20 cellular contexts compared by ENCODE assay signal in genomic region chr9:107208121-107208520, GRCh38.
DNase-seq lines count a peak whose midpoint lies in the region; ATAC-seq, FAIRE-seq and TF ChIP-seq lines count a peak whose summit lies in the region.
"Had no signal": no experiment of that assay in that cellular context is flagged by ENCODE, and none has a peak within 500 bp of the region (broad histone marks: within the 10 kb centered on the region; RNA-seq: fewer than 3 reads in every experiment).

No MANE protein-coding gene starts in this region.

- H3K4me1 ChIP-seq in endothelial cell of umbilical vein (ENCODE audit: control insufficient read depth, extremely low read depth, insufficient read depth, low read length): no peaks in the 10 kb centered on the region
- peaks cover 13% of the 10 kb centered on the region for H3K4me1 ChIP-seq in osteoblast (ENCODE audit: insufficient read depth, low read length)
- H3K4me1 ChIP-seq in left lung: peaks cover 0 to 7% of the 10 kb centered on the region in 2 donors
- H3K4me1 ChIP-seq: BLaER1, breast epithelium, testis had no signal

- TF ChIP-seq CTCF in endothelial cell of umbilical vein (IDR thresholded peaks at IDR 0.05; ENCODE audit: extremely low read depth in 1 of 2, insufficient read depth in 1 of 2, low read depth in 1 of 2, low read length in 2 of 2): no peak
- no peak for TF ChIP-seq CTCF in osteoblast (IDR thresholded peaks at IDR 0.05; ENCODE audit: extremely low read depth, low read depth, low read length)
- TF ChIP-seq CTCF in left lung (IDR thresholded peaks at IDR 0.05): no peak

- CTCF ChIA-PET in endothelial cell of umbilical vein (lab: Charles Lee): no interaction called here

- FAIRE-seq in endothelial cell of umbilical vein (lab: Jason Lieb, UNC): no peak
- FAIRE-seq: islet of Langerhans had no signal

- TF ChIP-seq POLR2A in endothelial cell of umbilical vein (IDR thresholded peaks at IDR 0.05; ENCODE audit: low read depth, low read length): no peak

- POLR2A ChIA-PET in endothelial cell of umbilical vein (lab: Charles Lee): no interaction called here

- H2AFZ ChIP-seq in endothelial cell of umbilical vein (ENCODE audit: low read depth, low read length) (no peak overlapping the region), osteoblast (ENCODE audit: low read length) (peak overlapping the region; percentile 45)

- no peaks in the 10 kb centered on the region for H4K20me1 ChIP-seq in endothelial cell of umbilical vein (replicated peaks; ENCODE audit: control insufficient read depth, extremely low read depth, insufficient read depth, low read length)
- no peaks in the 10 kb centered on the region for H4K20me1 ChIP-seq in osteoblast (ENCODE audit: insufficient read depth, low read length)
- H4K20me1 ChIP-seq: BLaER1 had no signal

- H3K36me3 ChIP-seq in endothelial cell of umbilical vein (ENCODE audit: control insufficient read depth in 2 of 2, extremely low read depth in 1 of 2, insufficient read depth in 2 of 2, low read length in 2 of 2) (no peaks in the 10 kb centered on the region), osteoblast (ENCODE audit: insufficient read depth, low read length) (no peaks in the 10 kb centered on the region), left lung (no peaks in the 10 kb centered on the region)
- H3K36me3 ChIP-seq: BLaER1, breast epithelium had no signal

- no peaks in the 10 kb centered on the region for H3K9me1 ChIP-seq in endothelial cell of umbilical vein (replicated peaks; ENCODE audit: control insufficient read depth, extremely low read depth, insufficient read depth, low read length)

- no TSS peak for BruUV-seq in endothelial cell of umbilical vein (replicated peaks; lab: Mats Ljungman, UMichigan)

- no peak for ATAC-seq in left lung
- no peak for ATAC-seq in GM18511 (IDR thresholded peaks at IDR 0.05; ENCODE audit: unreplicated experiment)
- ATAC-seq: naive thymus-derived CD8-positive, alpha-beta T cell had no signal

- dilution Hi-C loops in endothelial cell of umbilical vein (cut with MboI; ENCODE audit: extremely low pct_ligation_motif_present, low sequenced_read_pairs): no loop called here

- H3K9me3 ChIP-seq in endothelial cell of umbilical vein (replicated peaks; ENCODE audit: control insufficient read depth, insufficient read depth, low read length) (no peaks in the 10 kb centered on the region), osteoblast (ENCODE audit: low read depth, low read length) (peaks cover under 1% of the 10 kb centered on the region), left lung (peaks cover 0 to 3% of the 10 kb centered on the region in 2 donors)
- H3K9me3 ChIP-seq: testis had no signal

- H3K79me2 ChIP-seq in endothelial cell of umbilical vein (ENCODE audit: control insufficient read depth, insufficient read depth, low read length) (no peaks in the 10 kb centered on the region), osteoblast (ENCODE audit: insufficient read depth, low read length) (no peaks in the 10 kb centered on the region)

- H3K27ac ChIP-seq in endothelial cell of umbilical vein (ENCODE audit: insufficient read depth, low read depth, low read length): no peak overlapping the region
- no peak overlapping the region for H3K27ac ChIP-seq in osteoblast (ENCODE audit: low read depth, low read length)
- H3K27ac ChIP-seq in left lung: no peak overlapping the region
- H3K27ac ChIP-seq: BLaER1, breast epithelium, epithelial cell of prostate, HL-60, testis had no signal

- no peak overlapping the region for H3K9ac ChIP-seq in endothelial cell of umbilical vein (replicated peaks; ENCODE audit: extremely low read depth, insufficient read depth, low read length)
- H3K9ac ChIP-seq: BLaER1 had no signal

- peak; percentile 12 for DNase-seq in GM03348 (ENCODE audit: low spot score)
- DNase-seq in HS-5 (ENCODE audit: low read depth): peak; percentile 78
- DNase-seq in endothelial cell of umbilical vein (ENCODE audit: low read depth, low spot score): no peak
- DNase-seq in osteoblast (ENCODE audit: insufficient read length, low spot score, missing footprints): no peak
- DNase-seq in left lung: no peak
- DNase-seq in DMS53 treated with DMSO at 0.1 percent for 48 hours (lab: John Stamatoyannopoulos, UW; ENCODE audit: unreplicated experiment): no peak
- DNase-seq: activated CD4-positive, alpha-beta T cell treated with anti-CD3 and anti-CD28 coated beads, Interleukin-2, amount 50 U/mL, for 1 hour; dermis blood vessel endothelial cell; DMS 273 treated with DMSO at 0.1 percent for 48 hours; naive thymus-derived CD8-positive, alpha-beta T cell; NCI-H2029; NCI-H446; testis had no signal

- intact Hi-C loops in endothelial cell of umbilical vein (cut with micrococcal nuclease): no loop called here
- intact Hi-C loops in left lung (cut with DNase I): no loop called here

- H3K27me3 ChIP-seq in endothelial cell of umbilical vein (ENCODE audit: control insufficient read depth in 2 of 2, insufficient read depth in 2 of 2, low read length in 2 of 2) (no peaks in the 10 kb centered on the region), osteoblast (ENCODE audit: insufficient read depth, low read length) (no peaks in the 10 kb centered on the region), left lung (no peaks in the 10 kb centered on the region)
- H3K27me3 ChIP-seq: BLaER1, breast epithelium, testis had no signal

- H3K4me2 ChIP-seq in endothelial cell of umbilical vein (ENCODE audit: insufficient read depth, low read length) (no peak overlapping the region), osteoblast (ENCODE audit: insufficient read depth, low read length) (peak overlapping the region; percentile 19)
- H3K4me2 ChIP-seq: BLaER1, smooth muscle cell had no signal

- no peak overlapping the region for H3K4me3 ChIP-seq in endothelial cell of umbilical vein (replicated peaks in 1 of 3; ENCODE audit: insufficient read depth in 1 of 3, low read depth in 1 of 3, low read length in 3 of 3)
- no peak overlapping the region for H3K4me3 ChIP-seq in osteoblast (ENCODE audit: insufficient read depth, low read length)
- H3K4me3 ChIP-seq in left lung: no peak overlapping the region
- H3K4me3 ChIP-seq: BLaER1, breast epithelium, smooth muscle cell, testis had no signal

TF ChIP-seq in endothelial cell of umbilical vein, 7 proteins besides CTCF, POLR2A, EP300 and RAD21:
- TF ChIP-seq GATA2 (IDR thresholded peaks at IDR 0.05; ENCODE audit: insufficient read depth, insufficient read length, low read depth, low read length): peak; percentile 20
- no peak for TF ChIP-seq MAX (IDR thresholded peaks at IDR 0.05; ENCODE audit: insufficient read depth, insufficient read length)

Comparison
In these comparisons a context has a peak if more than half of its experiments do, and no peak if none do; other contexts are left out.
1. DNase-seq: peak in GM03348 (single experiment) and HS-5 (single experiment); none in endothelial cell of umbilical vein (single experiment), osteoblast (single experiment), left lung (0 of 2) and DMS53 treated with DMSO at 0.1 percent for 48 hours (single experiment).